16 cellular contexts compared by ENCODE assay signal in the genomic region with DNA sequence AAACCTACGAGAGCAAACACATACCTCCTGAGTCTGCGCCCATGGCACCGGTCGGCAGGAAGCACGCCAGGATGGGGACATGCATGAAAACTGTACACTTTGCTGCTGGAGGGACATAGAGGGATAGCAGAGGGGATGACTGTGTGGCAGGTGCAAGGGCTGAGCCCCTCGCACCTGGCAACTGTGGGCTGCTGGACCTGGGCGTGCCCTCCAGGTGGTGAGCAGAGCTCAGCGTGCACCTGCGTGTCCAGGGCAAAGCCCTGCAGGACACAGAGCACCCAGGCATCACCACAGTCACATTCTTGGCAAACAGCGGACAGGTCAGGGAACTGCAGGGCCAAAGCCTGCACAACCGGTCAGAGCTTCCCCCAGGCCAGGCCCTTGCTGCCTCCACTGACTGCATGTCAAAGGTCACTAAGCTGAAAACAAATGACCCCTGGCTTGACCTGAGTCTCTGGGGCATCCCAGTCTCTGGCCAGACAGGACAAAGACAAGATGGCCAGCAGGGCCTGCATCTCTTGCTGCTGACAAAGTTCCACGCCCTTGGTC. TPM values are rescaled to one million over a fixed set of nuclear protein-coding genes. Genes with fewer than 3 reads are reported as not detected.
A peak's percentile ranks its signal among the peaks of the same experiment; 100 is the strongest.
DNase-seq lines count a peak whose midpoint lies in the region; ATAC-seq and TF ChIP-seq lines count a peak whose summit lies in the region.
"Had no signal": no experiment of that assay in that cellular context is flagged by ENCODE, and none has a peak within 500 bp of the region (broad histone marks: within the 10 kb centered on the region; RNA-seq: fewer than 3 reads in every experiment).

No MANE protein-coding gene starts in this region.

- H2BK12ac ChIP-seq in trophoblast cell (ENCODE audit: low read length): peak overlapping the region; percentile 84

- H3K4ac ChIP-seq in trophoblast cell (ENCODE audit: low read depth, low read length): no peak overlapping the region

- intact Hi-C loops in Right ventricle myocardium inferior (cut with DNase I) (no loop called here), aorta (cut with DNase I) (no loop called here)

- H3K4me2 ChIP-seq in trophoblast cell (ENCODE audit: low read length): peak overlapping the region; percentile 22

- peaks cover 6% of the 10 kb centered on the region for H3K79me2 ChIP-seq in trophoblast cell (ENCODE audit: control insufficient read depth, insufficient read depth, low read length, poor library complexity)

- peak overlapping the region; percentile 12 for H4K12ac ChIP-seq in trophoblast cell (ENCODE audit: low read depth, low read length)

- TF ChIP-seq CTCF in cardiac muscle cell (IDR thresholded peaks at IDR 0.05; ENCODE audit: low read depth, low read length): no peak

- H4K8ac ChIP-seq in trophoblast cell (ENCODE audit: low read depth, low read length): peak overlapping the region; percentile 75

- peak overlapping the region; percentile 78 for H3K18ac ChIP-seq in trophoblast cell (ENCODE audit: low read length)

- H3K4me1 ChIP-seq in cardiac muscle cell (ENCODE audit: low read depth) (peaks cover 10% of the 10 kb centered on the region), NT2/D1 (ENCODE audit: insufficient read depth, insufficient read length) (peaks cover 13% of the 10 kb centered on the region), trophoblast cell (ENCODE audit: control insufficient read depth in 1 of 2, insufficient read depth in 2 of 2, low read length in 2 of 2) (peaks cover 34 to 35% of the 10 kb centered on the region in 2 experiments), aorta (ENCODE audit: control insufficient read depth in 1 of 2, insufficient read depth in 2 of 2, low read length in 2 of 2) (no peaks in the 10 kb centered on the region)

- no peak overlapping the region for H2AK5ac ChIP-seq in trophoblast cell (ENCODE audit: low read length)

- H2BK5ac ChIP-seq in trophoblast cell (ENCODE audit: low read depth, low read length, poor library complexity): peak overlapping the region; percentile 81

- H4K91ac ChIP-seq in trophoblast cell (ENCODE audit: low read depth, low read length): peak overlapping the region; percentile 98

- H3K27me3 ChIP-seq in cardiac muscle cell (no peaks in the 10 kb centered on the region), NT2/D1 (ENCODE audit: insufficient read depth, insufficient read length) (no peaks in the 10 kb centered on the region), trophoblast cell (ENCODE audit: insufficient read depth, low read length) (no peaks in the 10 kb centered on the region), aorta (ENCODE audit: control insufficient read depth in 1 of 2, insufficient read depth in 2 of 2, low read length in 1 of 2) (no peaks in the 10 kb centered on the region)

- H3K27ac ChIP-seq in cardiac muscle cell (peak overlapping the region; percentile 88), trophoblast cell (ENCODE audit: low read depth, low read length) (peak overlapping the region; percentile 85), aorta (ENCODE audit: low read depth in 1 of 2, low read length in 2 of 2) (no peak overlapping the region)

- H3K23ac ChIP-seq in trophoblast cell (ENCODE audit: low read length): no peak overlapping the region

- H3K36me3 ChIP-seq in cardiac muscle cell (peaks cover 14% of the 10 kb centered on the region), NT2/D1 (ENCODE audit: insufficient read depth, insufficient read length, low read length) (peaks cover 81% of the 10 kb centered on the region), trophoblast cell (ENCODE audit: control insufficient read depth in 1 of 2, insufficient read depth in 2 of 2, low read length in 2 of 2) (peaks cover 59 to 60% of the 10 kb centered on the region in 2 experiments), aorta (ENCODE audit: control insufficient read depth in 1 of 2, insufficient read depth in 2 of 2, low read length in 1 of 2) (peaks cover 0 to 6% of the 10 kb centered on the region in 2 donors)

- H3K79me1 ChIP-seq in trophoblast cell (ENCODE audit: low read length): peaks cover 15% of the 10 kb centered on the region

- no peaks in the 10 kb centered on the region for H3K9me3 ChIP-seq in cardiac muscle cell (ENCODE audit: low read depth)
- H3K9me3 ChIP-seq in NT2/D1 (ENCODE audit: insufficient read depth, low read length): no peaks in the 10 kb centered on the region
- H3K9me3 ChIP-seq in trophoblast cell (ENCODE audit: insufficient read depth, low read depth, low read length): peaks cover 5% of the 10 kb centered on the region
- no peaks in the 10 kb centered on the region for H3K9me3 ChIP-seq in aorta (ENCODE audit: control insufficient read depth, low read length)

- peak overlapping the region; percentile 34 for H3K9ac ChIP-seq in NT2/D1 (ENCODE audit: insufficient read length, low read depth)
- no peak overlapping the region for H3K9ac ChIP-seq in trophoblast cell (ENCODE audit: low read length)

- H3K14ac ChIP-seq in trophoblast cell (ENCODE audit: low read length): peak overlapping the region; percentile 85

- DNase-seq in cardiac muscle cell (ENCODE audit: low read depth in 1 of 2, low spot score in 1 of 2) (no peak), Right ventricle myocardium inferior (ENCODE audit: missing footprints) (no peak), NT2/D1 (ENCODE audit: low read depth, low spot score) (no peak), left lobe of liver (ENCODE audit: low spot score) (peak; percentile 74), trophoblast cell (peak; percentile 82 to 84), NCI-H510A treated with DMSO at 0.1 percent for 48 hours (lab: John Stamatoyannopoulos, UW) (no peak), aorta (no peak)
- DNase-seq: EL, H7, MV-4-11, NCI-H1436, NCI-H2081, NCI-H510A, SHP77 treated with DMSO at 0.1 percent for 48 hours had no signal

- ATAC-seq in Right ventricle myocardium inferior (no peak), left lobe of liver (peak; percentile 71), GM21529 (IDR thresholded peaks at IDR 0.05; ENCODE audit: unreplicated experiment) (no peak), aorta (ENCODE audit: low FRiP score) (no peak)

- H2BK120ac ChIP-seq in trophoblast cell (ENCODE audit: insufficient read depth, low read length, poor library complexity): peak overlapping the region; percentile 88

- no peak overlapping the region for H2AFZ ChIP-seq in trophoblast cell (ENCODE audit: insufficient read depth, low read length, poor library complexity)

- H3K4me3 ChIP-seq in cardiac muscle cell (no peak overlapping the region), NT2/D1 (ENCODE audit: insufficient read length, low read depth) (no peak overlapping the region), trophoblast cell (ENCODE audit: low read depth, low read length) (no peak overlapping the region), aorta (ENCODE audit: low read length in 2 of 2) (no peak overlapping the region)

- WGBS in trophoblast cell (ENCODE audit: extremely low coverage, insufficient coverage, insufficient read length): no CpG with 5 or more reads among the region's 12 CpGs
- WGBS in aorta, 2 donors: 86% methylated on average over 12 of the region's 12 CpGs

RNA-seq across cellular contexts. Expression of gene ISYNA1, which starts 9.0 kb away (rescaled TPM):
- 218 and 298 TPM in 2 replicates for total RNA-seq in cardiac muscle cell
- 370 and 442 TPM in 2 replicates for polyA plus RNA-seq in cardiac muscle cell
- total RNA-seq in Right ventricle myocardium inferior: 26.0 TPM
- total RNA-seq in left lobe of liver: 10.2 TPM
- polyA plus RNA-seq in trophoblast cell (2013): 476 and 488 TPM in 2 replicates
- 10 to 100 TPM; 42.1 to 86.5 TPM for total RNA-seq in aorta
- polyA plus RNA-seq in aorta: 100 to 1,000 TPM in 1 of 2 donors, 10 to 100 TPM in 1; 56.0 to 535 TPM

RNA-seq across cellular contexts. Expression of gene SSBP4, which starts 27.7 kb away (rescaled TPM):
- total RNA-seq in cardiac muscle cell (154 and 180 TPM in 2 replicates), Right ventricle myocardium inferior (36.2 TPM), left lobe of liver (18.4 TPM), aorta (10 to 100 TPM; 51.4 to 89.4 TPM)
- polyA plus RNA-seq in cardiac muscle cell (151 and 175 TPM in 2 replicates), aorta (100 to 1,000 TPM in 1 of 2 donors, 10 to 100 TPM in 1; 40.6 to 150 TPM)
- polyA plus RNA-seq in trophoblast cell (2013): 51.1 and 52.0 TPM in 2 replicates

RNA-seq across cellular contexts. Expression of gene LRRC25, which starts 49.5 kb away (rescaled TPM):
- total RNA-seq in cardiac muscle cell: 0.04 TPM in 1 of 2 replicates, not detected in the other
- not detected in 2 replicates for polyA plus RNA-seq in cardiac muscle cell
- total RNA-seq in Right ventricle myocardium inferior: 5.0 TPM
- 2.2 TPM for total RNA-seq in left lobe of liver
- not detected in 2 replicates for polyA plus RNA-seq in trophoblast cell (2013)
- total RNA-seq in aorta: 10 to 100 TPM in 1 of 2 donors, 1 to 10 TPM in 1; 7.7 to 15.6 TPM
- 1 to 10 TPM; 2.2 to 7.4 TPM for polyA plus RNA-seq in aorta
- total RNA-seq: HT-29 had no signal

Comparison
In these comparisons a context has a peak if more than half of its experiments do, and no peak if none do; other contexts are left out.
1. DNase-seq: peak in left lobe of liver (single experiment) and trophoblast cell (2 of 2); none in cardiac muscle cell (0 of 2), Right ventricle myocardium inferior (single experiment), NT2/D1 (single experiment), NCI-H510A treated with DMSO at 0.1 percent for 48 hours (single experiment) and aorta (0 of 2).
2. H3K27ac ChIP-seq: peak in cardiac muscle cell (single experiment) and trophoblast cell (single experiment); none in aorta (0 of 2).